Comparison of ENCODE assay signal across 22 cellular contexts in genomic region chr21:23890652-23891051, GRCh38.
"Had no signal": no experiment of that assay in that cellular context is flagged by ENCODE, and none has a peak within 500 bp of the region (broad histone marks: within the 10 kb centered on the region; RNA-seq: fewer than 3 reads in every experiment).

No MANE protein-coding gene starts in this region.

- H3K9me3 Mint-ChIP-seq: activated naive CD4-positive, alpha-beta T cell treated with anti-CD3 and anti-CD28 coated beads, Interleukin-2, amount 50 U/mL, for 24 hours; T-helper 1 cell treated with Interleukin-12 subunit alpha and Interleukin-12 subunit beta and Interleukin-4 antibody, amounts not matched to agents 30 μg/mL and 1 μg/mL, for 36 hours had no signal

- ATAC-seq: activated CD4-positive, CD25-positive, alpha-beta regulatory T cell treated with anti-CD3 and anti-CD28 coated beads, Interleukin-2, amount 50 U/mL, for 24 hours; activated CD8-positive, alpha-beta T cell treated with anti-CD3 and anti-CD28 coated beads, Interleukin-2, amount 10 ng/mL, durations not matched to agents 7 days and 5 days; PC-3 had no signal

- H3K27me3 Mint-ChIP-seq: activated naive CD4-positive, alpha-beta T cell treated with anti-CD3 and anti-CD28 coated beads, Interleukin-2, amount 50 U/mL, for 24 hours had no signal

- H3K4me3 Mint-ChIP-seq: activated CD8-positive, alpha-beta T cell treated with anti-CD3 and anti-CD28 coated beads, Interleukin-2, amount 10 ng/mL, durations not matched to agents 7 days and 5 days; activated naive CD4-positive, alpha-beta T cell treated with anti-CD3 and anti-CD28 coated beads, Interleukin-2, amount 50 U/mL, for 24 hours; T-helper 1 cell treated with Interleukin-12 subunit alpha and Interleukin-12 subunit beta and Interleukin-4 antibody, amounts not matched to agents 30 μg/mL and 1 μg/mL, for 36 hours had no signal

- H3K27ac Mint-ChIP-seq: activated CD8-positive, alpha-beta T cell treated with anti-CD3 and anti-CD28 coated beads, Interleukin-2, amount 10 ng/mL, durations not matched to agents 7 days and 5 days; activated naive CD4-positive, alpha-beta T cell treated with anti-CD3 and anti-CD28 coated beads, Interleukin-2, amount 50 U/mL, for 24 hours; T-helper 1 cell treated with Interleukin-12 subunit alpha and Interleukin-12 subunit beta and Interleukin-4 antibody, amounts not matched to agents 30 μg/mL and 1 μg/mL, for 36 hours had no signal

- H3K36me3 Mint-ChIP-seq: activated naive CD4-positive, alpha-beta T cell treated with anti-CD3 and anti-CD28 coated beads, Interleukin-2, amount 50 U/mL, for 24 hours had no signal

- DNase-seq: activated CD4-positive, alpha-beta T cell treated with anti-CD3 and anti-CD28 coated beads for 4 hours; activated CD8-positive, alpha-beta memory T cell treated with anti-CD3 and anti-CD28 coated beads, Interleukin-2, amount 50 U/mL, for 48 hours; activated CD8-positive, alpha-beta T cell treated with anti-CD3 and anti-CD28 coated beads, Interleukin-2, amount 10 ng/mL, durations not matched to agents 7 days and 5 days; activated effector memory CD4-positive, alpha-beta T cell treated with Interleukin-2 at 50 U/mL for 16 hours; activated naive CD4-positive, alpha-beta T cell; activated T-cell treated with anti-CD3 and anti-CD28 coated beads, Interleukin-2, amount 50 U/mL, for 1 hour; aorta; central memory CD4-positive, alpha-beta T cell; Karpas-422; NCI-H1048; NCI-H146; NCI-H187 treated with DMSO at 0.1 percent for 48 hours; NCI-H2081 treated with DMSO at 0.1 percent for 48 hours; NCI-H2227 treated with DMSO at 0.1 percent for 48 hours; NCI-H526; NCI-H774; NK-92 treated with Interleukin-12 subunit alpha and Interleukin-12 subunit beta, amount 100 ng/mL, for 24 hours; PC-3; SHP77 treated with DMSO at 0.1 percent for 48 hours had no signal
